16 cellular contexts compared by ENCODE assay signal in genomic region chr13:66506979-66507378, GRCh38.
DNase-seq lines count a peak whose midpoint lies in the region; ATAC-seq, FAIRE-seq and TF ChIP-seq lines count a peak whose summit lies in the region.
"Had no signal": no experiment of that assay in that cellular context is flagged by ENCODE, and none has a peak within 500 bp of the region (broad histone marks: within the 10 kb centered on the region; RNA-seq: fewer than 3 reads in every experiment).

No MANE protein-coding gene starts in this region.

- no peak overlapping the region for H2BK12ac ChIP-seq in mesenchymal stem cell (ENCODE audit: low read length in 2 of 2)

- DNase-seq in H54 (ENCODE audit: insufficient read length, low spot score) (no peak), HT1080 (ENCODE audit: low read depth) (peak; percentile 20), mesenchymal stem cell (peak; percentile 23), uterus (no peak), AG08396 (ENCODE audit: low spot score) (no peak), amniotic stem cell (lab: John Stamatoyannopoulos, UW) (no peak), posterior vena cava (ENCODE audit: low spot score) (no peak)
- DNase-seq: activated CD4-positive, alpha-beta T cell treated with anti-CD3 and anti-CD28 coated beads, Interleukin-2, amount 50 U/mL, for 48 hours; activated gamma-delta T cell treated with Interleukin-2 at 50 U/mL for 16 hours; DMS53; NCI-H1092; NCI-H446 treated with DMSO at 0.1 percent for 48 hours; RPMI8226 had no signal

- no peak overlapping the region for H3K23ac ChIP-seq in mesenchymal stem cell (ENCODE audit: low read length in 2 of 2)

- no peak overlapping the region for H2BK15ac ChIP-seq in mesenchymal stem cell (ENCODE audit: low read depth, poor library complexity, severe bottlenecking)

- peak; percentile 85 for ATAC-seq in GM18867 (IDR thresholded peaks at IDR 0.05; ENCODE audit: unreplicated experiment)

- H3K9me3 ChIP-seq in mesenchymal stem cell (ENCODE audit: control insufficient read depth, low read length) (no peaks in the 10 kb centered on the region), uterus (no peaks in the 10 kb centered on the region)
- H3K9me3 ChIP-seq: breast epithelium had no signal

- H3K4ac ChIP-seq in mesenchymal stem cell (ENCODE audit: low read depth in 1 of 2, low read length in 2 of 2): no peak overlapping the region

- H3K4me1 ChIP-seq in mesenchymal stem cell (ENCODE audit: control insufficient read depth, insufficient read depth, low read depth, low read length) (no peaks in the 10 kb centered on the region), uterus (no peaks in the 10 kb centered on the region)
- H3K4me1 ChIP-seq: breast epithelium had no signal

- intact Hi-C loops in uterus (cut with DNase I; ENCODE audit: low total_unique reads) (no loop called here), posterior vena cava (cut with DNase I) (no loop called here)

- no peak overlapping the region for H2BK120ac ChIP-seq in mesenchymal stem cell (ENCODE audit: low read depth, low read length)

- H3K27ac ChIP-seq in mesenchymal stem cell (ENCODE audit: low read length, poor library complexity, severe bottlenecking): no peak overlapping the region
- H3K27ac ChIP-seq in uterus: no peak overlapping the region
- H3K27ac ChIP-seq: breast epithelium had no signal

- no peak overlapping the region for H2AK5ac ChIP-seq in mesenchymal stem cell (ENCODE audit: low read length, severe bottlenecking)

- no peak overlapping the region for H4K8ac ChIP-seq in mesenchymal stem cell (ENCODE audit: low read length)

- H3K27me3 ChIP-seq in mesenchymal stem cell (ENCODE audit: control insufficient read depth in 1 of 2, insufficient read depth in 1 of 2, low read length in 2 of 2) (no peaks in the 10 kb centered on the region), uterus (no peaks in the 10 kb centered on the region)
- H3K27me3 ChIP-seq: breast epithelium had no signal

- no peak for TF ChIP-seq CTCF in uterus (IDR thresholded peaks at IDR 0.05)

- H2AFZ ChIP-seq in mesenchymal stem cell (ENCODE audit: low read depth, low read length): no peak overlapping the region

- no peak overlapping the region for H3K9ac ChIP-seq in mesenchymal stem cell (ENCODE audit: low read length)

- no CpG with 5 or more reads among the region's 2 CpGs for WGBS in mesenchymal stem cell

- H3K14ac ChIP-seq in mesenchymal stem cell (ENCODE audit: low read length in 2 of 2): no peak overlapping the region

- H3K18ac ChIP-seq in mesenchymal stem cell (ENCODE audit: low read depth in 1 of 2, low read length in 2 of 2): no peak overlapping the region

- no peak overlapping the region for H3K4me2 ChIP-seq in mesenchymal stem cell (ENCODE audit: low read length, poor library complexity, severe bottlenecking)

- H3K4me3 ChIP-seq in mesenchymal stem cell (ENCODE audit: insufficient read depth in 1 of 2, low read depth in 1 of 2, low read length in 2 of 2) (no peak overlapping the region), uterus (no peak overlapping the region)
- H3K4me3 ChIP-seq: breast epithelium had no signal

- H2BK5ac ChIP-seq in mesenchymal stem cell (ENCODE audit: low read depth, low read length, poor library complexity, severe bottlenecking): no peak overlapping the region

- TF ChIP-seq POLR2A in H54 (IDR thresholded peaks at IDR 0.05; ENCODE audit: low read depth, low read length) (no peak), uterus (IDR thresholded peaks at IDR 0.05) (no peak)

- H3K36me3 ChIP-seq in mesenchymal stem cell (ENCODE audit: control insufficient read depth in 1 of 2, insufficient read depth in 2 of 2, low read depth in 1 of 2, low read length in 2 of 2) (no peaks in the 10 kb centered on the region), uterus (no peaks in the 10 kb centered on the region)
- H3K36me3 ChIP-seq: breast epithelium had no signal

- no peaks in the 10 kb centered on the region for H3K79me1 ChIP-seq in mesenchymal stem cell (replicated peaks; ENCODE audit: low read length, poor library complexity, severe bottlenecking)

- FAIRE-seq in H54 (lab: Jason Lieb, UNC): peak; percentile 45
- FAIRE-seq: keratinocyte had no signal

- no peak overlapping the region for H4K91ac ChIP-seq in mesenchymal stem cell (ENCODE audit: low read length)

Comparison
In these comparisons a context has a peak if more than half of its experiments do, and no peak if none do; other contexts are left out.
1. DNase-seq: peak in HT1080 (single experiment) and mesenchymal stem cell (single experiment); none in H54 (single experiment), uterus (0 of 2), AG08396 (single experiment), amniotic stem cell (single experiment) and posterior vena cava (single experiment).